Comparison of ENCODE assay signal across 1 cellular context in the genomic region with DNA sequence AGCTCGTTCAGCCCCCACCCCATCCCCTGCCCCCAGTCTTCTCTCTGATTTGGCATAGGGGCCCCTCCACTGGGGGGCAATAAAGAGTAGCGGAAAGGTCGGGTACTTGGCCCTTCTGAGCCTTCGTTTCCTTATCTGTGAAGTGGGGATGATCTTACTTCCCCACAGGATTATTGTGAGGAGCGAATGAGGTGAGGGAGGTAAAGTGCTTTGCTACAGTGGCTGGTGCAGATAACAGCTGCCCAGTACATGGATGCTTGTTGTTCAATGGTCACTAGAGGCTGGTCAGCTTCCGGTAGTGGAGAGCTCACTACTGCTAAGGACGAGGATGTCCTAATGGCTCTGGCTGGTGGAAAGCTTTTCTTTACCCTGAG.
TF ChIP-seq lines count a peak whose summit lies in the region.

No MANE protein-coding gene starts in this region.

TF ChIP-seq in K562, 482 proteins besides CTCF, POLR2A, EP300 and RAD21 (continued from another document):
- TF ChIP-seq ZNF561 (CRISPR knock-in tag; conservative IDR thresholded peaks at IDR 0.05) (no peak), ZNF584 (CRISPR knock-in tag; IDR thresholded peaks at IDR 0.05; ENCODE audit: low read depth) (no peak), ZNF449 (CRISPR knock-in tag; IDR thresholded peaks at IDR 0.05) (no peak), TRIM25 (IDR thresholded peaks at IDR 0.05; ENCODE audit: borderline replicate concordance) (no peak), LCOR (CRISPR knock-in tag; IDR thresholded peaks at IDR 0.05) (no peak), PTTG1 (tag; IDR thresholded peaks at IDR 0.05; ENCODE audit: low read depth) (no peak), KDM1A (IDR thresholded peaks at IDR 0.05) (peak; percentile 49 to 68; a peak in 3 of 4 replicates), SMAD4 (CRISPR knock-in tag; conservative IDR thresholded peaks at IDR 0.05) (peak; percentile 63; the same call in 1 of the 2 replicates), NFIC (IDR thresholded peaks at IDR 0.05) (0 out of 2 replicates have a peak, but pooled peaks have one; percentile 8), TAL1 (IDR thresholded peaks at IDR 0.05) (peak; percentile 47; the same call in 1 of the 2 replicates), HDAC1 (IDR thresholded peaks at IDR 0.05) (0 out of 4 replicates have a peak, but pooled peaks of 1 of the 2 experiments have one; percentile 18), ETV5 (CRISPR knock-in tag; IDR thresholded peaks at IDR 0.05; ENCODE audit: low read depth) (peak; percentile 51; the same call in 1 of the 2 replicates), CBFA2T2 (conservative IDR thresholded peaks at IDR 0.05) (peak; percentile 51), RBM34 (IDR thresholded peaks at IDR 0.05; ENCODE audit: borderline replicate concordance, insufficient read depth, low read length) (no peak), SOX6 (IDR thresholded peaks at IDR 0.05) (0 out of 2 replicates have a peak, but pooled peaks have one; percentile 20), BCOR (IDR thresholded peaks at IDR 0.05) (peak; percentile 66), ETV1 (tag; conservative IDR thresholded peaks at IDR 0.05; ENCODE audit: low read depth) (peak; percentile 73), CBFA2T3 (IDR thresholded peaks at IDR 0.05) (peak; percentile 77), ARID1B (IDR thresholded peaks at IDR 0.05) (peak; percentile 62), TEAD4 (IDR thresholded peaks at IDR 0.05; ENCODE audit: low read length) (0 out of 2 replicates have a peak, but pooled peaks have one; percentile 21), TEAD4 (CRISPR knock-in tag; IDR thresholded peaks at IDR 0.05; ENCODE audit: borderline replicate concordance) (no peak), TCF3 (CRISPR knock-in tag; IDR thresholded peaks at IDR 0.05) (peak; percentile 74), TEAD1 (CRISPR knock-in tag; IDR thresholded peaks at IDR 0.05) (no peak), NCOR1 (IDR thresholded peaks at IDR 0.05) (0 out of 2 replicates have a peak, but pooled peaks have one; percentile 32)
- TF ChIP-seq, protein P1, sequence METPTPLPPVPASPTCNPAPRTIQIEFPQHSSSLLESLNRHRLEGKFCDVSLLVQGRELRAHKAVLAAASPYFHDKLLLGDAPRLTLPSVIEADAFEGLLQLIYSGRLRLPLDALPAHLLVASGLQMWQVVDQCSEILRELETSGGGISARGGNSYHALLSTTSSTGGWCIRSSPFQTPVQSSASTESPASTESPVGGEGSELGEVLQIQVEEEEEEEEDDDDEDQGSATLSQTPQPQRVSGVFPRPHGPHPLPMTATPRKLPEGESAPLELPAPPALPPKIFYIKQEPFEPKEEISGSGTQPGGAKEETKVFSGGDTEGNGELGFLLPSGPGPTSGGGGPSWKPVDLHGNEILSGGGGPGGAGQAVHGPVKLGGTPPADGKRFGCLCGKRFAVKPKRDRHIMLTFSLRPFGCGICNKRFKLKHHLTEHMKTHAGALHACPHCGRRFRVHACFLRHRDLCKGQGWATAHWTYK (CRISPR knock-in tag; IDR thresholded peaks at IDR 0.05) = no peak
- TF ChIP-seq, protein P2, sequence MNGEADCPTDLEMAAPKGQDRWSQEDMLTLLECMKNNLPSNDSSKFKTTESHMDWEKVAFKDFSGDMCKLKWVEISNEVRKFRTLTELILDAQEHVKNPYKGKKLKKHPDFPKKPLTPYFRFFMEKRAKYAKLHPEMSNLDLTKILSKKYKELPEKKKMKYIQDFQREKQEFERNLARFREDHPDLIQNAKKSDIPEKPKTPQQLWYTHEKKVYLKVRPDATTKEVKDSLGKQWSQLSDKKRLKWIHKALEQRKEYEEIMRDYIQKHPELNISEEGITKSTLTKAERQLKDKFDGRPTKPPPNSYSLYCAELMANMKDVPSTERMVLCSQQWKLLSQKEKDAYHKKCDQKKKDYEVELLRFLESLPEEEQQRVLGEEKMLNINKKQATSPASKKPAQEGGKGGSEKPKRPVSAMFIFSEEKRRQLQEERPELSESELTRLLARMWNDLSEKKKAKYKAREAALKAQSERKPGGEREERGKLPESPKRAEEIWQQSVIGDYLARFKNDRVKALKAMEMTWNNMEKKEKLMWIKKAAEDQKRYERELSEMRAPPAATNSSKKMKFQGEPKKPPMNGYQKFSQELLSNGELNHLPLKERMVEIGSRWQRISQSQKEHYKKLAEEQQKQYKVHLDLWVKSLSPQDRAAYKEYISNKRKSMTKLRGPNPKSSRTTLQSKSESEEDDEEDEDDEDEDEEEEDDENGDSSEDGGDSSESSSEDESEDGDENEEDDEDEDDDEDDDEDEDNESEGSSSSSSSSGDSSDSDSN (IDR thresholded peaks at IDR 0.05; ENCODE audit: borderline replicate concordance in 1 of 2, low read depth in 2 of 2, low read length in 2 of 2) = no peak
- TF ChIP-seq, protein P3, sequence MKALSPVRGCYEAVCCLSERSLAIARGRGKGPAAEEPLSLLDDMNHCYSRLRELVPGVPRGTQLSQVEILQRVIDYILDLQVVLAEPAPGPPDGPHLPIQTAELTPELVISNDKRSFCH (CRISPR knock-in tag; IDR thresholded peaks at IDR 0.05) = no peak
- TF ChIP-seq, protein P3 (tag; IDR thresholded peaks at IDR 0.05) = no peak
TF ChIP-seq in K562: peak in this region for 17.
